In genomic region chr10:86821600-86821999, GRCh38 we compare ENCODE assay signal across 24 cellular contexts.
DNase-seq lines count a peak whose midpoint lies in the region; ATAC-seq and TF ChIP-seq lines count a peak whose summit lies in the region.
"Had no signal": no experiment of that assay in that cellular context is flagged by ENCODE, and none has a peak within 500 bp of the region (broad histone marks: within the 10 kb centered on the region; RNA-seq: fewer than 3 reads in every experiment).

No MANE protein-coding gene starts in this region.

- H3K36me3 ChIP-seq in heart left ventricle: no peaks in the 10 kb centered on the region
- H3K36me3 ChIP-seq: adrenal gland, breast epithelium, tibial nerve had no signal

- H3K4me1 ChIP-seq in heart left ventricle: peaks cover 0 to 15% (median 6%) of the 10 kb centered on the region in 12 donors
- H3K4me1 ChIP-seq: breast epithelium had no signal

- no peaks in the 10 kb centered on the region for H3K9me3 Mint-ChIP-seq in activated T-cell treated with anti-CD3 and anti-CD28 coated beads, Interleukin-2, amount 50 U/mL, for 72 hours
- no peaks in the 10 kb centered on the region for H3K9me3 Mint-ChIP-seq in stimulated activated effector memory CD8-positive, alpha-beta T cell treated with anti-CD3 and anti-CD28 coated beads, Interleukin-12 subunit alpha, Interleukin-12 subunit beta, amount 100 ng/mL, for 72 hours
- H3K9me3 Mint-ChIP-seq: activated CD4-positive, alpha-beta T cell treated with anti-CD3 and anti-CD28 coated beads, Interleukin-2, amount 10 ng/mL, durations not matched to agents 7 days and 5 days; CD4-positive, alpha-beta T cell; mesothelial cell of epicardium; natural killer cell had no signal

- H3K4me1 Mint-ChIP-seq in activated T-cell treated with anti-CD3 and anti-CD28 coated beads, Interleukin-2, amount 50 U/mL, for 72 hours (ENCODE audit: low read depth): no peaks in the 10 kb centered on the region
- peaks cover 11% of the 10 kb centered on the region for H3K4me1 Mint-ChIP-seq in stimulated activated effector memory CD8-positive, alpha-beta T cell treated with anti-CD3 and anti-CD28 coated beads, Interleukin-12 subunit alpha, Interleukin-12 subunit beta, amount 100 ng/mL, for 72 hours
- H3K4me1 Mint-ChIP-seq: activated CD4-positive, alpha-beta T cell treated with anti-CD3 and anti-CD28 coated beads, Interleukin-2, amount 10 ng/mL, durations not matched to agents 7 days and 5 days; natural killer cell had no signal

- H3K27ac Mint-ChIP-seq in activated T-cell treated with anti-CD3 and anti-CD28 coated beads, Interleukin-2, amount 50 U/mL, for 72 hours: no peak overlapping the region
- no peak overlapping the region for H3K27ac Mint-ChIP-seq in stimulated activated effector memory CD8-positive, alpha-beta T cell treated with anti-CD3 and anti-CD28 coated beads, Interleukin-12 subunit alpha, Interleukin-12 subunit beta, amount 100 ng/mL, for 72 hours
- H3K27ac Mint-ChIP-seq: activated CD4-positive, alpha-beta T cell treated with anti-CD3 and anti-CD28 coated beads, Interleukin-2, amount 10 ng/mL, durations not matched to agents 7 days and 5 days; CD4-positive, alpha-beta T cell; mesothelial cell of epicardium; natural killer cell had no signal

- H3K4me3 ChIP-seq in cardiac fibroblast (replicated peaks in 1 of 2; ENCODE audit: low read depth in 2 of 2, low read length in 2 of 2) (no peak overlapping the region), heart left ventricle (no peak overlapping the region)
- H3K4me3 ChIP-seq: adrenal gland, breast epithelium, coronary artery, tibial nerve had no signal

- intact Hi-C loops in heart left ventricle (cut with DNase I): no loop called here

- no peak overlapping the region for H3K4me3 Mint-ChIP-seq in activated T-cell treated with anti-CD3 and anti-CD28 coated beads, Interleukin-2, amount 50 U/mL, for 72 hours
- H3K4me3 Mint-ChIP-seq in stimulated activated effector memory CD8-positive, alpha-beta T cell treated with anti-CD3 and anti-CD28 coated beads, Interleukin-12 subunit alpha, Interleukin-12 subunit beta, amount 100 ng/mL, for 72 hours: no peak overlapping the region
- H3K4me3 Mint-ChIP-seq: activated CD4-positive, alpha-beta T cell treated with anti-CD3 and anti-CD28 coated beads, Interleukin-2, amount 10 ng/mL, durations not matched to agents 7 days and 5 days; CD4-positive, alpha-beta T cell; mesothelial cell of epicardium; natural killer cell had no signal

- ATAC-seq in heart left ventricle (peak in 3 of 4 donors; percentile 42 to 69 (median 45)), HG02623 (IDR thresholded peaks at IDR 0.05; ENCODE audit: unreplicated experiment) (no peak)
- no peak for ATAC-seq in activated T-cell treated with anti-CD3 and anti-CD28 coated beads, Interleukin-2, amount 50 U/mL, for 72 hours (replicated peaks in 1 of 2)
- no peak for ATAC-seq in stimulated activated effector memory CD8-positive, alpha-beta T cell treated with anti-CD3 and anti-CD28 coated beads, Interleukin-12 subunit alpha, Interleukin-12 subunit beta, amount 100 ng/mL, for 72 hours
- ATAC-seq: natural killer cell, PC-3 had no signal

- no peak for TF ChIP-seq CTCF in cardiac fibroblast (IDR thresholded peaks at IDR 0.05; ENCODE audit: low read depth, low read length)
- no peak for TF ChIP-seq CTCF in heart left ventricle (IDR thresholded peaks at IDR 0.05)

- 44 to 49% (median 45%) methylated on average over 3 of the region's 3 CpGs for WGBS in heart left ventricle, 4 donors

- DNase-seq in EL: peak; percentile 9
- peak; percentile 20 for DNase-seq in HT1080 (ENCODE audit: low read depth)
- DNase-seq in cardiac fibroblast (ENCODE audit: low read depth in 2 of 2): peak; percentile 79 to 89
- DNase-seq in heart left ventricle: peak in 2 of 5 donors; percentile 41 to 52
- DNase-seq in activated T-cell treated with anti-CD3 and anti-CD28 coated beads, Interleukin-2, amount 50 U/mL, for 72 hours: no peak
- DNase-seq in LoVo (ENCODE audit: low spot score): no peak
- no peak for DNase-seq in stimulated activated effector memory CD8-positive, alpha-beta T cell treated with anti-CD3 and anti-CD28 coated beads, Interleukin-12 subunit alpha, Interleukin-12 subunit beta, amount 100 ng/mL, for 72 hours (ENCODE audit: low spot score in 2 of 2)
- DNase-seq: activated CD4-positive, alpha-beta T cell treated with anti-CD3 and anti-CD28 coated beads, Interleukin-2, amount 10 ng/mL, durations not matched to agents 7 days and 5 days; activated naive CD4-positive, alpha-beta T cell treated with Interleukin-2 at 50 U/mL for 16 hours; adrenal gland; CD4-positive, alpha-beta T cell; effector memory CD4-positive, alpha-beta T cell; Kasumi-1; natural killer cell; NCI-H1694; NCI-H510A; PC-3; stimulated activated CD4-positive, alpha-beta T cell treated with anti-CD3 and anti-CD28 coated beads, Interleukin-2, amount 100 ng/mL, for 24 hours had no signal

- no peaks in the 10 kb centered on the region for H3K27me3 ChIP-seq in heart left ventricle
- H3K27me3 ChIP-seq: adrenal gland, breast epithelium, tibial nerve had no signal

- H3K9me3 ChIP-seq in heart left ventricle: no peaks in the 10 kb centered on the region
- H3K9me3 ChIP-seq: adrenal gland, breast epithelium, tibial nerve had no signal

- no peaks in the 10 kb centered on the region for H3K27me3 Mint-ChIP-seq in activated T-cell treated with anti-CD3 and anti-CD28 coated beads, Interleukin-2, amount 50 U/mL, for 72 hours (ENCODE audit: low read depth)
- H3K27me3 Mint-ChIP-seq: CD4-positive, alpha-beta T cell had no signal

- H3K27ac ChIP-seq in heart left ventricle: no peak overlapping the region
- H3K27ac ChIP-seq: adrenal gland, breast epithelium, coronary artery, tibial nerve, VCaP had no signal

- no peaks in the 10 kb centered on the region for H3K36me3 Mint-ChIP-seq in activated T-cell treated with anti-CD3 and anti-CD28 coated beads, Interleukin-2, amount 50 U/mL, for 72 hours (ENCODE audit: insufficient read depth in 2 of 2)
- no peaks in the 10 kb centered on the region for H3K36me3 Mint-ChIP-seq in stimulated activated effector memory CD8-positive, alpha-beta T cell treated with anti-CD3 and anti-CD28 coated beads, Interleukin-12 subunit alpha, Interleukin-12 subunit beta, amount 100 ng/mL, for 72 hours
- H3K36me3 Mint-ChIP-seq: natural killer cell had no signal

- no peak for TF ChIP-seq POLR2A in heart left ventricle (IDR thresholded peaks at IDR 0.05)

Comparison
In these comparisons a context has a peak if more than half of its experiments do, and no peak if none do; other contexts are left out.
1. DNase-seq: peak in EL (single experiment), HT1080 (single experiment) and cardiac fibroblast (2 of 2); none in activated T-cell treated with anti-CD3 and anti-CD28 coated beads, Interleukin-2, amount 50 U/mL, for 72 hours (0 of 2), LoVo (single experiment) and stimulated activated effector memory CD8-positive, alpha-beta T cell treated with anti-CD3 and anti-CD28 coated beads, Interleukin-12 subunit alpha, Interleukin-12 subunit beta, amount 100 ng/mL, for 72 hours (0 of 2).
2. ATAC-seq: peak in heart left ventricle (3 of 4); none in activated T-cell treated with anti-CD3 and anti-CD28 coated beads, Interleukin-2, amount 50 U/mL, for 72 hours (0 of 2), HG02623 (single experiment) and stimulated activated effector memory CD8-positive, alpha-beta T cell treated with anti-CD3 and anti-CD28 coated beads, Interleukin-12 subunit alpha, Interleukin-12 subunit beta, amount 100 ng/mL, for 72 hours (single experiment).